Comparison of ENCODE assay signal across 1 cellular context in the genomic region with DNA sequence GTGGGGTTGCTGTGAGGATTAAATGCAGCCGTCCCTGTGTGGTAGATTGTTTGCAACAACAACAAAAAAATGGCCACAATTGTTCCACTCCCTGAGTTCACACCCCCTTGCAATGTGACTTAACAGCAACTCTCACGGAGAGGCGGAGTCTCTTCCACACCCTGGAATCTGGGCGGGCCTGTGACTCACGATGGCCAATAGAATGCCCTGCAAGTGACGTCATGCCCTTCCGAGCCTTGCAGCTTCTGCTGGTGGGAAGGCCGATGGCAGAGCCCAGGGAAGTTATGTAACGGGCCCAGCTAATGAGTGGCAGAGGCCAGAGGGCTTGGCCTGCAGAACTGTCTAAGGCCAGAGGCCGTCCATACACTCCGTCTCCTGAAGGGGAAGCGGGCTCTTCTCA.
TF ChIP-seq lines count a peak whose summit lies in the region.

No MANE protein-coding gene starts in this region.

TF ChIP-seq in HepG2, 621 proteins besides CTCF, POLR2A, EP300 and RAD21 (continued from another document and continues in another):
- no peak for TF ChIP-seq HMGXB3 (CRISPR knock-in tag; IDR thresholded peaks at IDR 0.05; ENCODE audit: borderline replicate concordance)
- TF ChIP-seq ADNP (CRISPR knock-in tag; IDR thresholded peaks at IDR 0.05), result no peak
- 0 out of 2 replicates have a peak, but pooled peaks have one; percentile 58 for TF ChIP-seq ZMAT3 (CRISPR knock-in tag; conservative IDR thresholded peaks at IDR 0.05)
- TF ChIP-seq CENPBD1 (CRISPR knock-in tag; IDR thresholded peaks at IDR 0.05; ENCODE audit: borderline replicate concordance, low read depth), result no peak
- no peak for TF ChIP-seq THAP7 (CRISPR knock-in tag; IDR thresholded peaks at IDR 0.05)
- no peak for TF ChIP-seq ZFAT (CRISPR knock-in tag; conservative IDR thresholded peaks at IDR 0.05)
- no peak for TF ChIP-seq ZSCAN22 (CRISPR knock-in tag; IDR thresholded peaks at IDR 0.05)
- TF ChIP-seq, protein P1, sequence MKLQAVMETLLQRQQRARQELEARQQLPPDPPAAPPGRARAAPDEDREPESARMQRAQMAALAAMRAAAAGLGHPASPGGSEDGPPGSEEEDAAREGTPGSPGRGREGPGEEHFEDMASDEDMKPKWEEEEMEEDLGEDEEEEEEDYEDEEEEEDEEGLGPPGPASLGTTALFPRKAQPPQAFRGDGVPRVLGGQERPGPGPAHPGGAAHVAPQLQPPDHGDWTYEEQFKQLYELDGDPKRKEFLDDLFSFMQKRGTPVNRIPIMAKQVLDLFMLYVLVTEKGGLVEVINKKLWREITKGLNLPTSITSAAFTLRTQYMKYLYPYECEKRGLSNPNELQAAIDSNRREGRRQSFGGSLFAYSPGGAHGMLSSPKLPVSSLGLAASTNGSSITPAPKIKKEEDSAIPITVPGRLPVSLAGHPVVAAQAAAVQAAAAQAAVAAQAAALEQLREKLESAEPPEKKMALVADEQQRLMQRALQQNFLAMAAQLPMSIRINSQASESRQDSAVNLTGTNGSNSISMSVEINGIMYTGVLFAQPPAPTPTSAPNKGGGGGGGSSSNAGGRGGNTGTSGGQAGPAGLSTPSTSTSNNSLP (IDR thresholded peaks at IDR 0.05; ENCODE audit: low read depth, low read length), result no peak
- no peak for TF ChIP-seq HNRNPUL1 (IDR thresholded peaks at IDR 0.05; ENCODE audit: low read depth, low read length)
- TF ChIP-seq KDM6A (CRISPR knock-in tag; IDR thresholded peaks at IDR 0.05; ENCODE audit: low read depth), result no peak
- no peak for TF ChIP-seq ZBTB38 (CRISPR knock-in tag; IDR thresholded peaks at IDR 0.05)
- TF ChIP-seq, protein P2, sequence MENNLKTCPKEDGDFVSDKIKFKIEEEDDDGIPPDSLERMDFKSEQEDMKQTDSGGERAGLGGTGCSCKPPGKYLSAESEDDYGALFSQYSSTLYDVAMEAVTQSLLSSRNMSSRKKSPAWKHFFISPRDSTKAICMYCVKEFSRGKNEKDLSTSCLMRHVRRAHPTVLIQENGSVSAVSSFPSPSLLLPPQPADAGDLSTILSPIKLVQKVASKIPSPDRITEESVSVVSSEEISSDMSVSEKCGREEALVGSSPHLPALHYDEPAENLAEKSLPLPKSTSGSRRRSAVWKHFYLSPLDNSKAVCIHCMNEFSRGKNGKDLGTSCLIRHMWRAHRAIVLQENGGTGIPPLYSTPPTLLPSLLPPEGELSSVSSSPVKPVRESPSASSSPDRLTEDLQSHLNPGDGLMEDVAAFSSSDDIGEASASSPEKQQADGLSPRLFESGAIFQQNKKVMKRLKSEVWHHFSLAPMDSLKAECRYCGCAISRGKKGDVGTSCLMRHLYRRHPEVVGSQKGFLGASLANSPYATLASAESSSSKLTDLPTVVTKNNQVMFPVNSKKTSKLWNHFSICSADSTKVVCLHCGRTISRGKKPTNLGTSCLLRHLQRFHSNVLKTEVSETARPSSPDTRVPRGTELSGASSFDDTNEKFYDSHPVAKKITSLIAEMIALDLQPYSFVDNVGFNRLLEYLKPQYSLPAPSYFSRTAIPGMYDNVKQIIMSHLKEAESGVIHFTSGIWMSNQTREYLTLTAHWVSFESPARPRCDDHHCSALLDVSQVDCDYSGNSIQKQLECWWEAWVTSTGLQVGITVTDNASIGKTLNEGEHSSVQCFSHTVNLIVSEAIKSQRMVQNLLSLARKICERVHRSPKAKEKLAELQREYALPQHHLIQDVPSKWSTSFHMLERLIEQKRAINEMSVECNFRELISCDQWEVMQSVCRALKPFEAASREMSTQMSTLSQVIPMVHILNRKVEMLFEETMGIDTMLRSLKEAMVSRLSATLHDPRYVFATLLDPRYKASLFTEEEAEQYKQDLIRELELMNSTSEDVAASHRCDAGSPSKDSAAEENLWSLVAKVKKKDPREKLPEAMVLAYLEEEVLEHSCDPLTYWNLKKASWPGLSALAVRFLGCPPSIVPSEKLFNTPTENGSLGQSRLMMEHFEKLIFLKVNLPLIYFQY (CRISPR knock-in tag; IDR thresholded peaks at IDR 0.05; ENCODE audit: borderline replicate concordance), result 0 out of 2 replicates have a peak, but pooled peaks have one; percentile 18
- TF ChIP-seq ZNF263 (CRISPR knock-in tag; IDR thresholded peaks at IDR 0.05), result no peak
- peak; percentile 69 to 82; a peak in 3 of 4 replicates for TF ChIP-seq NR2F1 (CRISPR knock-in tag; IDR thresholded peaks at IDR 0.05)
- TF ChIP-seq ZNF841 (CRISPR knock-in tag; IDR thresholded peaks at IDR 0.05; ENCODE audit: borderline replicate concordance), result no peak
- TF ChIP-seq, protein P3, sequence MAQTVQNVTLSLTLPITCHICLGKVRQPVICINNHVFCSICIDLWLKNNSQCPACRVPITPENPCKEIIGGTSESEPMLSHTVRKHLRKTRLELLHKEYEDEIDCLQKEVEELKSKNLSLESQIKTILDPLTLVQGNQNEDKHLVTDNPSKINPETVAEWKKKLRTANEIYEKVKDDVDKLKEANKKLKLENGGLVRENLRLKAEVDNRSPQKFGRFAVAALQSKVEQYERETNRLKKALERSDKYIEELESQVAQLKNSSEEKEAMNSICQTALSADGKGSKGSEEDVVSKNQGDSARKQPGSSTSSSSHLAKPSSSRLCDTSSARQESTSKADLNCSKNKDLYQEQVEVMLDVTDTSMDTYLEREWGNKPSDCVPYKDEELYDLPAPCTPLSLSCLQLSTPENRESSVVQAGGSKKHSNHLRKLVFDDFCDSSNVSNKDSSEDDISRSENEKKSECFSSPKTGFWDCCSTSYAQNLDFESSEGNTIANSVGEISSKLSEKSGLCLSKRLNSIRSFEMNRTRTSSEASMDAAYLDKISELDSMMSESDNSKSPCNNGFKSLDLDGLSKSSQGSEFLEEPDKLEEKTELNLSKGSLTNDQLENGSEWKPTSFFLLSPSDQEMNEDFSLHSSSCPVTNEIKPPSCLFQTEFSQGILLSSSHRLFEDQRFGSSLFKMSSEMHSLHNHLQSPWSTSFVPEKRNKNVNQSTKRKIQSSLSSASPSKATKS (CRISPR knock-in tag; IDR thresholded peaks at IDR 0.05), result no peak
- no peak for TF ChIP-seq EED (CRISPR knock-in tag; IDR thresholded peaks at IDR 0.05)
- peak; percentile 78; the same call in 1 of the 2 replicates for TF ChIP-seq MTA1 (CRISPR knock-in tag; IDR thresholded peaks at IDR 0.05; ENCODE audit: borderline replicate concordance)
- no peak for TF ChIP-seq TRIM24 (CRISPR knock-in tag; IDR thresholded peaks at IDR 0.05)
- TF ChIP-seq SMAD3 (CRISPR knock-in tag; IDR thresholded peaks at IDR 0.05), result no peak; the same call in 1 of the 2 replicates
- no peak for TF ChIP-seq ZUFSP (CRISPR knock-in tag; IDR thresholded peaks at IDR 0.05; ENCODE audit: borderline replicate concordance)
- no peak for TF ChIP-seq ZIK1 (CRISPR knock-in tag; IDR thresholded peaks at IDR 0.05; ENCODE audit: borderline replicate concordance, low read depth)
- no peak for TF ChIP-seq PRMT3 (CRISPR knock-in tag; IDR thresholded peaks at IDR 0.05; ENCODE audit: borderline replicate concordance, low read depth)
- 0 out of 2 replicates have a peak, but pooled peaks have one; percentile 31 for TF ChIP-seq AHDC1 (CRISPR knock-in tag; IDR thresholded peaks at IDR 0.05; ENCODE audit: borderline replicate concordance)
- TF ChIP-seq SKI (IDR thresholded peaks at IDR 0.05; ENCODE audit: partially characterized antibody), result peak; percentile 31
- TF ChIP-seq, protein P4, sequence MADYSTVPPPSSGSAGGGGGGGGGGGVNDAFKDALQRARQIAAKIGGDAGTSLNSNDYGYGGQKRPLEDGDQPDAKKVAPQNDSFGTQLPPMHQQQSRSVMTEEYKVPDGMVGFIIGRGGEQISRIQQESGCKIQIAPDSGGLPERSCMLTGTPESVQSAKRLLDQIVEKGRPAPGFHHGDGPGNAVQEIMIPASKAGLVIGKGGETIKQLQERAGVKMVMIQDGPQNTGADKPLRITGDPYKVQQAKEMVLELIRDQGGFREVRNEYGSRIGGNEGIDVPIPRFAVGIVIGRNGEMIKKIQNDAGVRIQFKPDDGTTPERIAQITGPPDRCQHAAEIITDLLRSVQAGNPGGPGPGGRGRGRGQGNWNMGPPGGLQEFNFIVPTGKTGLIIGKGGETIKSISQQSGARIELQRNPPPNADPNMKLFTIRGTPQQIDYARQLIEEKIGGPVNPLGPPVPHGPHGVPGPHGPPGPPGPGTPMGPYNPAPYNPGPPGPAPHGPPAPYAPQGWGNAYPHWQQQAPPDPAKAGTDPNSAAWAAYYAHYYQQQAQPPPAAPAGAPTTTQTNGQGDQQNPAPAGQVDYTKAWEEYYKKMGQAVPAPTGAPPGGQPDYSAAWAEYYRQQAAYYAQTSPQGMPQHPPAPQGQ (CRISPR knock-in tag; IDR thresholded peaks at IDR 0.05; ENCODE audit: borderline replicate concordance), result no peak
- TF ChIP-seq ETV5 (CRISPR knock-in tag; IDR thresholded peaks at IDR 0.05; ENCODE audit: borderline replicate concordance), result no peak
